29 cellular contexts compared by ENCODE assay signal in the genomic region with DNA sequence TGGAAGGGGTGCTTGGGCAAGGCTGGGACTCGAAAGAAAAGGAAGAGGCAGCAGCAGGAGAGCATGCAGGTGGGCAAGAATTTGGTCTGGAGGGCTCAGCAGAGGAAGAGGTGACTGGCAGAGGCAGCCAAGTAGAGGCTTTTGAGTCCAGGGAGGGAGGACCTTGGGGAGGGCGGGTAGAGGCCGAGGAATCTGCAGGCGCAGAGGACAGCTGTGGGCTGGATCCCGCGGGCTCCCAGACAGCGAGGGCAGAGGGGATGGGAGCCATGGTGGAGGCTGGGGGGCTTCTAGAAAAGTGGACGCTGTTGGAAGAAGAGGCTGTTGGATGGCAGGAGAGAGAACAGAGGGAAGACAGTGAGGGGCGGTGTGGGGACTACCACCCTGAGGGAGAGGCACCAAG. TPM values are rescaled to one million over a fixed set of nuclear protein-coding genes. Genes with fewer than 3 reads are reported as not detected.
DNase-seq lines count a peak whose midpoint lies in the region; ATAC-seq and TF ChIP-seq lines count a peak whose summit lies in the region.
"Had no signal": no experiment of that assay in that cellular context is flagged by ENCODE, and none has a peak within 500 bp of the region (broad histone marks: within the 10 kb centered on the region; RNA-seq: fewer than 3 reads in every experiment).

No MANE protein-coding gene starts in this region.

- peaks cover 44% of the 10 kb centered on the region for H3K4me1 ChIP-seq in CD8-positive, alpha-beta memory T cell (ENCODE audit: insufficient read depth, low read length)
- H3K4me1 ChIP-seq: BE2C, SJCRH30, upper lobe of right lung had no signal

- intact Hi-C loops in dendritic cell treated with granulocyte-macrophage colony-stimulating factor and Interleukin-4, amounts not matched to agents 40 ng/mL and 50 ng/mL, for 4 days (cut with micrococcal nuclease): no loop called here

- DNase-seq in activated naive CD4-positive, alpha-beta T cell treated with anti-CD3 and anti-CD28 coated beads, Interleukin-2, amount 10 ng/mL, durations not matched to agents 7 days and 5 days: no peak
- DNase-seq in activated naive CD4-positive, alpha-beta T cell treated with anti-CD3 and anti-CD28 coated beads, Interleukin-2, amount 50 U/mL, for 16 hours: no peak
- DNase-seq in CD8-positive, alpha-beta memory T cell: no peak
- DNase-seq in progenitor cell of endocrine pancreas (ENCODE audit: low spot score, unreplicated experiment): no peak
- DNase-seq in glomerular visceral epithelial cell (ENCODE audit: extremely low spot score): no peak
- no peak for DNase-seq in kidney tubule cell (ENCODE audit: low spot score)
- DNase-seq: ACHN; activated CD4-positive, CD25-positive, alpha-beta regulatory T cell treated with anti-CD3 and anti-CD28 coated beads, Interleukin-2, amount 50 U/mL, for 72 hours; activated CD8-positive, alpha-beta memory T cell treated with anti-CD3 and anti-CD28 coated beads, Interleukin-2, amount 50 U/mL, for 4 hours; BE2C; GM23248; Karpas-422; left ventricle myocardium superior; NCI-H1436; NCI-H2081 treated with DMSO at 0.1 percent for 48 hours; NCI-H226; pancreas; SJCRH30; stimulated activated CD4-positive, alpha-beta T cell treated with anti-CD3 and anti-CD28 coated beads, Interleukin-2, amount 100 ng/mL, for 48 hours; upper lobe of right lung had no signal

- peaks cover 36% of the 10 kb centered on the region for H3K36me3 Mint-ChIP-seq in activated naive CD4-positive, alpha-beta T cell treated with anti-CD3 and anti-CD28 coated beads, Interleukin-2, amount 10 ng/mL, durations not matched to agents 7 days and 5 days
- peaks cover 0 to 38% (median 8%) of the 10 kb centered on the region in 3 donors for H3K36me3 Mint-ChIP-seq in CD8-positive, alpha-beta memory T cell
- peaks cover 49% of the 10 kb centered on the region for H3K36me3 Mint-ChIP-seq in dendritic cell treated with granulocyte-macrophage colony-stimulating factor and Interleukin-4, amounts not matched to agents 40 ng/mL and 50 ng/mL, for 4 days (ENCODE audit: low read depth)
- no peaks in the 10 kb centered on the region for H3K36me3 Mint-ChIP-seq in progenitor cell of endocrine pancreas (ENCODE audit: insufficient read depth)
- H3K36me3 Mint-ChIP-seq: brain had no signal

- H3K4me1 Mint-ChIP-seq in activated naive CD4-positive, alpha-beta T cell treated with anti-CD3 and anti-CD28 coated beads, Interleukin-2, amount 10 ng/mL, durations not matched to agents 7 days and 5 days: peaks cover 58% of the 10 kb centered on the region
- peaks cover 48 to 59% (median 54%) of the 10 kb centered on the region in 3 donors for H3K4me1 Mint-ChIP-seq in CD8-positive, alpha-beta memory T cell
- peaks cover 71% of the 10 kb centered on the region for H3K4me1 Mint-ChIP-seq in dendritic cell treated with granulocyte-macrophage colony-stimulating factor and Interleukin-4, amounts not matched to agents 40 ng/mL and 50 ng/mL, for 4 days (ENCODE audit: low read depth)
- H3K4me1 Mint-ChIP-seq in progenitor cell of endocrine pancreas (ENCODE audit: low read depth): no peaks in the 10 kb centered on the region
- H3K4me1 Mint-ChIP-seq: brain had no signal

- no peak for ATAC-seq in HG02840 (IDR thresholded peaks at IDR 0.05; ENCODE audit: low FRiP score, unreplicated experiment)
- ATAC-seq: HepG2, left ventricle myocardium superior, pancreas, right cardiac atrium, upper lobe of right lung had no signal

- POLR2A ChIA-PET in CD8-positive, alpha-beta memory T cell (lab: Charles Lee): no interaction called here

- no peak overlapping the region for H3K4me3 ChIP-seq in CD8-positive, alpha-beta memory T cell (ENCODE audit: low read length)
- H3K4me3 ChIP-seq: GM23248, pancreas, SJCRH30, suprapubic skin, upper lobe of right lung had no signal

- peak overlapping the region; percentile 10 for H3K4me3 Mint-ChIP-seq in activated naive CD4-positive, alpha-beta T cell treated with anti-CD3 and anti-CD28 coated beads, Interleukin-2, amount 10 ng/mL, durations not matched to agents 7 days and 5 days
- H3K4me3 Mint-ChIP-seq in CD8-positive, alpha-beta memory T cell: peak overlapping the region in 6 of 7 donors; percentile 8 to 86 (median 32)
- H3K4me3 Mint-ChIP-seq in dendritic cell treated with granulocyte-macrophage colony-stimulating factor and Interleukin-4, amounts not matched to agents 40 ng/mL and 50 ng/mL, for 4 days: peak overlapping the region; percentile 88
- H3K4me3 Mint-ChIP-seq in progenitor cell of endocrine pancreas (ENCODE audit: low read depth): no peak overlapping the region
- H3K4me3 Mint-ChIP-seq: brain had no signal

- H3K27ac Mint-ChIP-seq in activated naive CD4-positive, alpha-beta T cell treated with anti-CD3 and anti-CD28 coated beads, Interleukin-2, amount 10 ng/mL, durations not matched to agents 7 days and 5 days: peak overlapping the region; percentile 77
- H3K27ac Mint-ChIP-seq in CD8-positive, alpha-beta memory T cell: peak overlapping the region; percentile 72 to 100 (median 96)
- peak overlapping the region; percentile 96 for H3K27ac Mint-ChIP-seq in dendritic cell treated with granulocyte-macrophage colony-stimulating factor and Interleukin-4, amounts not matched to agents 40 ng/mL and 50 ng/mL, for 4 days
- peak overlapping the region; percentile 26 for H3K27ac Mint-ChIP-seq in progenitor cell of endocrine pancreas
- H3K27ac Mint-ChIP-seq: brain had no signal

- H3K9me3 ChIP-seq in CD8-positive, alpha-beta memory T cell (ENCODE audit: low read length): no peaks in the 10 kb centered on the region
- H3K9me3 ChIP-seq: BE2C, pancreas, SJCRH30, suprapubic skin, upper lobe of right lung had no signal

- H3K27me3 ChIP-seq in CD8-positive, alpha-beta memory T cell (ENCODE audit: insufficient read depth, low read length, poor library complexity, severe bottlenecking): no peaks in the 10 kb centered on the region
- H3K27me3 ChIP-seq: BE2C, pancreas, suprapubic skin, upper lobe of right lung had no signal

- no peaks in the 10 kb centered on the region for H3K27me3 Mint-ChIP-seq in activated naive CD4-positive, alpha-beta T cell treated with anti-CD3 and anti-CD28 coated beads, Interleukin-2, amount 10 ng/mL, durations not matched to agents 7 days and 5 days
- no peaks in the 10 kb centered on the region for H3K27me3 Mint-ChIP-seq in CD8-positive, alpha-beta memory T cell
- H3K27me3 Mint-ChIP-seq in dendritic cell treated with granulocyte-macrophage colony-stimulating factor and Interleukin-4, amounts not matched to agents 40 ng/mL and 50 ng/mL, for 4 days: no peaks in the 10 kb centered on the region
- H3K27me3 Mint-ChIP-seq in progenitor cell of endocrine pancreas: peaks cover 28% of the 10 kb centered on the region

- no peaks in the 10 kb centered on the region for H3K9me3 Mint-ChIP-seq in activated naive CD4-positive, alpha-beta T cell treated with anti-CD3 and anti-CD28 coated beads, Interleukin-2, amount 10 ng/mL, durations not matched to agents 7 days and 5 days
- no peaks in the 10 kb centered on the region for H3K9me3 Mint-ChIP-seq in CD8-positive, alpha-beta memory T cell
- H3K9me3 Mint-ChIP-seq in dendritic cell treated with granulocyte-macrophage colony-stimulating factor and Interleukin-4, amounts not matched to agents 40 ng/mL and 50 ng/mL, for 4 days: no peaks in the 10 kb centered on the region
- H3K9me3 Mint-ChIP-seq in progenitor cell of endocrine pancreas (ENCODE audit: low read depth): no peaks in the 10 kb centered on the region
- H3K9me3 Mint-ChIP-seq: brain had no signal

- CTCF ChIA-PET in activated naive CD4-positive, alpha-beta T cell treated with anti-CD3 and anti-CD28 coated beads, Interleukin-2, amount 10 ng/mL, durations not matched to agents 7 days and 5 days (lab: Charles Lee): interaction anchor here (1.3 kb wide), 1 partner anchor 9 kb away, joined by 3 read pairs; no protein-coding TSS in a partner anchor
- CTCF ChIA-PET in CD8-positive, alpha-beta memory T cell (lab: Charles Lee): interaction anchor here (0.8 kb wide), 1 partner anchor 44 kb away, joined by 5 read pairs; no protein-coding TSS in a partner anchor

- H3K27ac ChIP-seq in CD8-positive, alpha-beta memory T cell (ENCODE audit: low read depth, low read length): no peak overlapping the region
- H3K27ac ChIP-seq: GM23248, pancreas, SJCRH30, suprapubic skin, upper lobe of right lung had no signal

- TF ChIP-seq CTCF in progenitor cell of endocrine pancreas (IDR thresholded peaks at IDR 0.05; ENCODE audit: unreplicated experiment): no peak

- no peaks in the 10 kb centered on the region for H3K36me3 ChIP-seq in CD8-positive, alpha-beta memory T cell (ENCODE audit: insufficient read depth, low read length)
- H3K36me3 ChIP-seq: BE2C, pancreas, SJCRH30, suprapubic skin, upper lobe of right lung had no signal

RNA-seq across cellular contexts. Expression of gene APOBR, which starts 2.9 kb away (rescaled TPM):
- total RNA-seq in CD8-positive, alpha-beta memory T cell: 1 to 10 TPM; 7.7 to 8.0 TPM
- 4.9 TPM for polyA plus RNA-seq in CD8-positive, alpha-beta memory T cell
- total RNA-seq in progenitor cell of endocrine pancreas: 0.20 and 0.22 TPM in 2 replicates
- total RNA-seq: glomerular endothelial cell, GM23248, HepG2, SJCRH30 had no signal
- polyA plus RNA-seq: GM23248 had no signal

RNA-seq across cellular contexts. Expression of gene CLN3, which starts 5.5 kb away (rescaled TPM):
- 10 to 100 TPM; 32.5 to 38.2 TPM for total RNA-seq in CD8-positive, alpha-beta memory T cell
- polyA plus RNA-seq in CD8-positive, alpha-beta memory T cell: 36.1 TPM
- 43.9 and 45.4 TPM in 2 replicates for total RNA-seq in progenitor cell of endocrine pancreas

RNA-seq across cellular contexts. Expression of gene IL27, which starts 9.2 kb away (rescaled TPM):
- not detected for total RNA-seq in CD8-positive, alpha-beta memory T cell
- polyA plus RNA-seq in CD8-positive, alpha-beta memory T cell: not detected
- total RNA-seq in progenitor cell of endocrine pancreas: not detected in 2 replicates
- total RNA-seq: chondrocyte, Daoy, glomerular endothelial cell, GM23248, left ventricle myocardium superior, right cardiac atrium, SJCRH30, upper lobe of right lung had no signal
- polyA plus RNA-seq: GM23248, right cardiac atrium had no signal

RNA-seq across cellular contexts. Expression of gene NPIPB7, which starts 25.2 kb away (rescaled TPM):
- not detected for total RNA-seq in CD8-positive, alpha-beta memory T cell
- polyA plus RNA-seq in CD8-positive, alpha-beta memory T cell: not detected
- total RNA-seq in progenitor cell of endocrine pancreas: 0.60 TPM in 1 of 2 replicates, not detected in the other
- total RNA-seq: Daoy, glomerular endothelial cell, GM23248, HepG2, left ventricle myocardium superior, pancreas, right cardiac atrium, SJCRH30, suprapubic skin, upper lobe of right lung had no signal
- polyA plus RNA-seq: GM23248, pancreas, right cardiac atrium had no signal

RNA-seq across cellular contexts. Expression of gene NUPR1, which starts 41.4 kb away (rescaled TPM):
- total RNA-seq in CD8-positive, alpha-beta memory T cell: not detected
- polyA plus RNA-seq in CD8-positive, alpha-beta memory T cell: not detected
- total RNA-seq in progenitor cell of endocrine pancreas: not detected in 2 replicates
- total RNA-seq: SJCRH30 had no signal

Comparison
In these comparisons a context has a peak if more than half of its experiments do, and no peak if none do; other contexts are left out.
1. H3K27ac Mint-ChIP-seq: peak in every context shown above with its lines; median percentile 96 in dendritic cell treated with granulocyte-macrophage colony-stimulating factor and Interleukin-4, amounts not matched to agents 40 ng/mL and 50 ng/mL, for 4 days; 96 in CD8-positive, alpha-beta memory T cell; 77 in activated naive CD4-positive, alpha-beta T cell treated with anti-CD3 and anti-CD28 coated beads, Interleukin-2, amount 10 ng/mL, durations not matched to agents 7 days and 5 days; 26 in progenitor cell of endocrine pancreas.